Comparison of ENCODE assay signal across 7 cellular contexts in genomic region chr1:151311589-151312331, GRCh38. TPM values are rescaled to one million over a fixed set of nuclear protein-coding genes. Genes with fewer than 3 reads are reported as not detected.
DNase-seq lines count a peak whose midpoint lies in the region; TF ChIP-seq lines count a peak whose summit lies in the region.

No MANE protein-coding gene starts in this region.

- H2AK5ac ChIP-seq in mesendoderm (ENCODE audit: low read length): no peak overlapping the region

- no peak overlapping the region for H2BK15ac ChIP-seq in mesendoderm (replicated peaks; ENCODE audit: low read depth)

- no peak overlapping the region for H3K4me3 ChIP-seq in HUES48 (ENCODE audit: low read depth, low read length)
- no peak overlapping the region for H3K4me3 ChIP-seq in colonic mucosa
- H3K4me3 ChIP-seq in mesendoderm (ENCODE audit: low read length): no peak overlapping the region

- no peaks in the 10 kb centered on the region for H3K9me3 ChIP-seq in HUES48 (ENCODE audit: control insufficient read depth, insufficient read depth, low read length)
- no peaks in the 10 kb centered on the region for H3K9me3 ChIP-seq in colonic mucosa

- H3K9ac ChIP-seq in HUES48 (ENCODE audit: low read depth, low read length) (no peak overlapping the region), colonic mucosa (ENCODE audit: low read depth in 2 of 2, low read length in 2 of 2) (no peak overlapping the region), mesendoderm (ENCODE audit: low read length) (no peak overlapping the region)

- intact Hi-C loops in colonic mucosa (cut with DNase I): no loop called here

- H3K27ac ChIP-seq in HUES48 (ENCODE audit: low read depth, low read length) (peak overlapping the region; percentile 73), colonic mucosa (peak overlapping the region; percentile 62), mesendoderm (ENCODE audit: low read depth, low read length) (no peak overlapping the region)

- no peaks in the 10 kb centered on the region for H3K79me1 ChIP-seq in mesendoderm (ENCODE audit: low read length)

- no peak for TF ChIP-seq CTCF in colonic mucosa (IDR thresholded peaks at IDR 0.05)

- H3K27me3 ChIP-seq in HUES48 (ENCODE audit: control insufficient read depth, insufficient read depth, low read length): no peaks in the 10 kb centered on the region
- no peaks in the 10 kb centered on the region for H3K27me3 ChIP-seq in colonic mucosa
- no peaks in the 10 kb centered on the region for H3K27me3 ChIP-seq in mesendoderm (ENCODE audit: insufficient read depth, low read length, poor library complexity)

- H3K56ac ChIP-seq in mesendoderm (ENCODE audit: low read length): no peak overlapping the region

- H3K4me1 ChIP-seq in HUES48 (ENCODE audit: control insufficient read depth, insufficient read depth, low read length) (peaks cover 8% of the 10 kb centered on the region), colonic mucosa (no peaks in the 10 kb centered on the region), mesendoderm (ENCODE audit: control insufficient read depth, low read depth, low read length) (no peaks in the 10 kb centered on the region)

- H3K36me3 ChIP-seq in HUES48 (ENCODE audit: control insufficient read depth, insufficient read depth, low read length) (peaks cover 70% of the 10 kb centered on the region), colonic mucosa (peaks cover 15% of the 10 kb centered on the region), mesendoderm (ENCODE audit: control insufficient read depth, insufficient read depth, low read length) (peaks cover 6% of the 10 kb centered on the region)

- DNase-seq in activated CD4-positive, alpha-beta T cell treated with anti-CD3 and anti-CD28 coated beads for 4 hours: peak; percentile 85 to 88
- DNase-seq in colonic mucosa (peak; percentile 61), mesendoderm (peak; percentile 96), D341Med (ENCODE audit: low spot score) (no peak), retina (no peak)
- DNase-seq in stimulated activated CD8-positive, alpha-beta memory T cell treated with anti-CD3 and anti-CD28 coated beads, Interleukin-2, amount 100 ng/mL, for 1 hour (ENCODE audit: low read depth in 2 of 2): peak; percentile 44 to 51

- H3K4me2 ChIP-seq in mesendoderm (ENCODE audit: low read length): no peak overlapping the region

- no peak overlapping the region for H3K23ac ChIP-seq in mesendoderm (ENCODE audit: low read length)

- no peak overlapping the region for H4K8ac ChIP-seq in mesendoderm (ENCODE audit: low read depth, low read length)

- H3K18ac ChIP-seq in mesendoderm (ENCODE audit: low read length): no peak overlapping the region

- H2BK120ac ChIP-seq in mesendoderm (ENCODE audit: low read depth, low read length): no peak overlapping the region

- no CpG with 5 or more reads among the region's 7 CpGs for WGBS in mesendoderm (ENCODE audit: extremely low coverage, insufficient coverage, low lambda C conversion rate)

- no peak overlapping the region for H3K4ac ChIP-seq in mesendoderm (ENCODE audit: low read depth, low read length)

- H2BK5ac ChIP-seq in mesendoderm (ENCODE audit: low read length): no peak overlapping the region

- no peaks in the 10 kb centered on the region for H3K79me2 ChIP-seq in mesendoderm (ENCODE audit: control insufficient read depth, insufficient read depth, low read length)

- no peak overlapping the region for H4K5ac ChIP-seq in mesendoderm (ENCODE audit: low read length)

RNA-seq across cellular contexts. Expression of gene PI4KB, which starts 15.5 kb away (rescaled TPM):
- total RNA-seq in colonic mucosa: 10 to 100 TPM; 47.2 to 53.5 TPM
- polyA plus RNA-seq in mesendoderm (2013, experiment 1 of 2): 17.0 TPM
- 17.2 TPM for polyA plus RNA-seq in mesendoderm (2013, experiment 2 of 2)

RNA-seq across cellular contexts. Expression of gene ZNF687, which starts 29.7 kb away (rescaled TPM):
- 10 to 100 TPM; 27.5 to 28.4 TPM for total RNA-seq in colonic mucosa
- polyA plus RNA-seq in mesendoderm (2013, experiment 1 of 2): 18.8 TPM
- 21.8 TPM for polyA plus RNA-seq in mesendoderm (2013, experiment 2 of 2)

RNA-seq across cellular contexts. Expression of gene RFX5, which starts 35.3 kb away (rescaled TPM):
- total RNA-seq in colonic mucosa: 10 to 100 TPM; 28.6 to 44.1 TPM
- 24.0 TPM for polyA plus RNA-seq in mesendoderm (2013, experiment 1 of 2)
- 25.6 TPM for polyA plus RNA-seq in mesendoderm (2013, experiment 2 of 2)

RNA-seq across cellular contexts. Expression of gene PSMD4, which starts 57.2 kb away (rescaled TPM):
- 100 to 1,000 TPM; 103 to 158 TPM for total RNA-seq in colonic mucosa
- 172 TPM for polyA plus RNA-seq in mesendoderm (2013, experiment 1 of 2)
- polyA plus RNA-seq in mesendoderm (2013, experiment 2 of 2): 171 TPM

Comparison
In these comparisons a context has a peak if more than half of its experiments do, and no peak if none do; other contexts are left out.
1. DNase-seq: peak in activated CD4-positive, alpha-beta T cell treated with anti-CD3 and anti-CD28 coated beads for 4 hours (2 of 2), colonic mucosa (single experiment), mesendoderm (single experiment) and stimulated activated CD8-positive, alpha-beta memory T cell treated with anti-CD3 and anti-CD28 coated beads, Interleukin-2, amount 100 ng/mL, for 1 hour (2 of 2); none in D341Med (single experiment) and retina (single experiment).